Comparison of ENCODE assay signal across 8 cellular contexts in genomic region chr17:416293-417206, GRCh38. TPM values are rescaled to one million over a fixed set of nuclear protein-coding genes. Genes with fewer than 3 reads are reported as not detected.
DNase-seq lines count a peak whose midpoint lies in the region; ATAC-seq and TF ChIP-seq lines count a peak whose summit lies in the region.

No MANE protein-coding gene starts in this region.

- H3K36me3 ChIP-seq in sigmoid colon, result peaks cover 0 to 11% (median 0%) of the 10 kb centered on the region in 4 donors

- ATAC-seq in HG03520 (IDR thresholded peaks at IDR 0.05; ENCODE audit: unreplicated experiment), result peak; percentile 51

- no peak for TF ChIP-seq POLR2A in sigmoid colon (IDR thresholded peaks at IDR 0.05)

- H3K27ac Mint-ChIP-seq in Calu3 (ENCODE audit: unreplicated experiment), result no peak overlapping the region

- H3K27me3 Mint-ChIP-seq in Calu3 (ENCODE audit: unreplicated experiment), result peaks cover under 1% of the 10 kb centered on the region

- no peak overlapping the region for H3K4me3 ChIP-seq in sigmoid colon

- peaks cover 0 to 10% (median 8%) of the 10 kb centered on the region in 4 donors for H3K4me1 ChIP-seq in sigmoid colon

- CTCF ChIA-PET in Calu3 (lab: Charles Lee), result interaction anchor here (0.7 to 1.0 kb wide), 3 partner anchors 16 to 284 kb away, joined by 3 read pairs; no protein-coding TSS in a partner anchor

- no peaks in the 10 kb centered on the region for H3K4me1 Mint-ChIP-seq in Calu3 (ENCODE audit: low read depth, unreplicated experiment)

- no peak overlapping the region for H3K4me3 Mint-ChIP-seq in Calu3 (ENCODE audit: low read depth, unreplicated experiment)

- peak; percentile 18 for DNase-seq in GM19240 (ENCODE audit: insufficient read length, low spot score)
- peak; percentile 51 for DNase-seq in activated naive CD4-positive, alpha-beta T cell treated with Interleukin-2 at 50 U/mL for 16 hours
- DNase-seq in stimulated activated CD4-positive, alpha-beta T cell treated with anti-CD3 and anti-CD28 coated beads, Interleukin-4, amount 100 ng/mL, for 1 hour, result peak; percentile 49
- no peak for DNase-seq in retina
- no peak for DNase-seq in Calu3
- no peak for DNase-seq in pons (ENCODE audit: low spot score)
- no peak for DNase-seq in sigmoid colon

- intact Hi-C loops in Calu3 (cut with micrococcal nuclease; ENCODE audit: unreplicated experiment) (no loop called here), sigmoid colon (cut with DNase I) (no loop called here)

- no TSS peak for BruUV-seq in Calu3 (replicated peaks; lab: Mats Ljungman, UMichigan)

- TF ChIP-seq EP300 in sigmoid colon (IDR thresholded peaks at IDR 0.05), result no peak

- WGBS in sigmoid colon, 2 donors, result 59 to 72% methylated on average over 23 of the region's 23 CpGs

- H3K9me3 ChIP-seq in sigmoid colon, result no peaks in the 10 kb centered on the region

- no peaks in the 10 kb centered on the region for H3K27me3 ChIP-seq in sigmoid colon

- TF ChIP-seq CTCF in Calu3 (IDR thresholded peaks at IDR 0.05; ENCODE audit: unreplicated experiment), result no peak
- no peak for TF ChIP-seq CTCF in sigmoid colon (IDR thresholded peaks at IDR 0.05)

- H3K36me3 Mint-ChIP-seq in Calu3 (ENCODE audit: insufficient read depth, unreplicated experiment), result no peaks in the 10 kb centered on the region

- H3K9me3 Mint-ChIP-seq in Calu3 (ENCODE audit: low read depth, unreplicated experiment), result no peaks in the 10 kb centered on the region

- H3K27ac ChIP-seq in sigmoid colon, result no peak overlapping the region

RNA-seq across cellular contexts. Expression of gene RFLNB, which starts 29.2 kb away (rescaled TPM):
- total RNA-seq in Calu3 (2022) (0.51 and 0.61 TPM in 2 replicates), sigmoid colon (10 to 100 TPM; 17.1 to 32.7 (median 26.7) TPM)
- polyA plus RNA-seq in sigmoid colon, result 10 to 100 TPM in 2 of 3 donors, 1 to 10 TPM in 1; 6.4 to 28.2 (median 12.5) TPM

Comparison
In these comparisons a context has a peak if more than half of its experiments do, and no peak if none do; other contexts are left out.
1. DNase-seq: peak in GM19240 (single experiment), activated naive CD4-positive, alpha-beta T cell treated with Interleukin-2 at 50 U/mL for 16 hours (single experiment) and stimulated activated CD4-positive, alpha-beta T cell treated with anti-CD3 and anti-CD28 coated beads, Interleukin-4, amount 100 ng/mL, for 1 hour (single experiment); none in retina (single experiment), Calu3 (single experiment), pons (single experiment) and sigmoid colon (single experiment).
2. RNA of gene RFLNB, which starts 29.2 kb away (total RNA-seq): 17.1 to 32.7 TPM in sigmoid colon; 0.51 to 0.61 TPM in Calu3; every median in the first group is over 10 times any median in the second.